10 cellular contexts compared by ENCODE assay signal in the genomic region with DNA sequence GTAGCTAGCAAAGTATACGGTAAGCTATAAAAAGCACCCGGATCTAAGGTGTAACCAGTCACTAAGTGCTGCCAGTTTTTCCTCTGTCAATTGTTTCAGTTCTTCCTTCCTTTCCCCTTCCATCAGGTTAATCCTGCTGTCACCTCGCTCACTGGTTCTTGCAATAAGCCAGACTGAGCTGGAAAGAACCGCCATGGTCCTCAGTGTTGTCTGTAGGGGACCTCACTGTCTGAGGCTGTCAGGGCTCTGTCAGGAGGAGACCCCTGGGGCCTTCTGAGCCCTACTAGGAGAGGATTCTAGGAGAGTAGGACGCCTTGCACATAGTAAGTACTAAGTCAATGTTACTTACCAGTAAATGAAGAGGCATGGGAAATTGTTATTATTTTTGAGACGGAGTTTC. TPM values are rescaled to one million over a fixed set of nuclear protein-coding genes. Genes with fewer than 3 reads are reported as not detected.
A peak's percentile ranks its signal among the peaks of the same experiment; 100 is the strongest.
DNase-seq lines count a peak whose midpoint lies in the region; ATAC-seq and TF ChIP-seq lines count a peak whose summit lies in the region.
"Had no signal": no experiment of that assay in that cellular context is flagged by ENCODE, and none has a peak within 500 bp of the region (broad histone marks: within the 10 kb centered on the region; RNA-seq: fewer than 3 reads in every experiment).

No MANE protein-coding gene starts in this region.

- H3K36me3 ChIP-seq in tibial artery, result no peaks in the 10 kb centered on the region
- H3K36me3 ChIP-seq: adrenal gland had no signal

- H3K4me1 ChIP-seq in tibial artery, result peaks cover 0 to 33% (median 22%) of the 10 kb centered on the region in 4 donors

- peak overlapping the region; percentile 81 for H3K27ac Mint-ChIP-seq in activated CD8-positive, alpha-beta memory T cell treated with anti-CD3 and anti-CD28 coated beads, Interleukin-2, amount 10 ng/mL, durations not matched to agents 7 days and 5 days
- H3K27ac Mint-ChIP-seq in T-helper 17 cell, result peak overlapping the region; percentile 100
- H3K27ac Mint-ChIP-seq in stimulated activated naive B cell treated with anti-CD40 and anti-IgM and Interleukin-4, amounts not matched to agents 10 μg/mL and 1 μg/mL and 100 μg/mL, for 72 hours, result peak overlapping the region; percentile 100

- H3K4me3 ChIP-seq in foreskin fibroblast (ENCODE audit: low read depth in 1 of 2, low read length in 2 of 2) (peak overlapping the region; percentile 97 to 99), tibial artery (peak overlapping the region in 1 of 2 donors; percentile 81)

- H3K36me3 Mint-ChIP-seq in activated CD8-positive, alpha-beta memory T cell treated with anti-CD3 and anti-CD28 coated beads, Interleukin-2, amount 10 ng/mL, durations not matched to agents 7 days and 5 days, result peaks cover 15% of the 10 kb centered on the region
- no peaks in the 10 kb centered on the region for H3K36me3 Mint-ChIP-seq in T-helper 17 cell (ENCODE audit: low read depth)
- peaks cover 26 to 54% of the 10 kb centered on the region in 2 donors for H3K36me3 Mint-ChIP-seq in stimulated activated naive B cell treated with anti-CD40 and anti-IgM and Interleukin-4, amounts not matched to agents 10 μg/mL and 1 μg/mL and 100 μg/mL, for 72 hours

- peaks cover 47% of the 10 kb centered on the region for H3K4me1 Mint-ChIP-seq in activated CD8-positive, alpha-beta memory T cell treated with anti-CD3 and anti-CD28 coated beads, Interleukin-2, amount 10 ng/mL, durations not matched to agents 7 days and 5 days
- peaks cover 40% of the 10 kb centered on the region for H3K4me1 Mint-ChIP-seq in T-helper 17 cell
- peaks cover 46 to 58% of the 10 kb centered on the region in 2 donors for H3K4me1 Mint-ChIP-seq in stimulated activated naive B cell treated with anti-CD40 and anti-IgM and Interleukin-4, amounts not matched to agents 10 μg/mL and 1 μg/mL and 100 μg/mL, for 72 hours

- peaks cover 7% of the 10 kb centered on the region for H3K9me3 Mint-ChIP-seq in activated CD8-positive, alpha-beta memory T cell treated with anti-CD3 and anti-CD28 coated beads, Interleukin-2, amount 10 ng/mL, durations not matched to agents 7 days and 5 days (ENCODE audit: low read depth)
- H3K9me3 Mint-ChIP-seq in stimulated activated naive B cell treated with anti-CD40 and anti-IgM and Interleukin-4, amounts not matched to agents 10 μg/mL and 1 μg/mL and 100 μg/mL, for 72 hours, result peaks cover 5 to 7% of the 10 kb centered on the region in 2 donors

- no peaks in the 10 kb centered on the region for H3K27me3 Mint-ChIP-seq in activated CD8-positive, alpha-beta memory T cell treated with anti-CD3 and anti-CD28 coated beads, Interleukin-2, amount 10 ng/mL, durations not matched to agents 7 days and 5 days
- H3K27me3 Mint-ChIP-seq in T-helper 17 cell, result no peaks in the 10 kb centered on the region
- H3K27me3 Mint-ChIP-seq in stimulated activated naive B cell treated with anti-CD40 and anti-IgM and Interleukin-4, amounts not matched to agents 10 μg/mL and 1 μg/mL and 100 μg/mL, for 72 hours, result no peaks in the 10 kb centered on the region

- H3K27ac ChIP-seq in tibial artery, result peak overlapping the region in 1 of 2 donors; percentile 97

- H3K9me3 ChIP-seq in T-helper 17 cell (ENCODE audit: control insufficient read depth, low read length, poor library complexity, severe bottlenecking) (peaks cover 3% of the 10 kb centered on the region), tibial artery (no peaks in the 10 kb centered on the region)
- H3K9me3 ChIP-seq: adrenal gland had no signal

- no peak for ATAC-seq in activated CD8-positive, alpha-beta memory T cell treated with anti-CD3 and anti-CD28 coated beads, Interleukin-2, amount 10 ng/mL, durations not matched to agents 7 days and 5 days
- no peak for ATAC-seq in T-helper 17 cell
- ATAC-seq in stimulated activated naive B cell treated with anti-CD40 and anti-IgM and Interleukin-4, amounts not matched to agents 10 μg/mL and 1 μg/mL and 100 μg/mL, for 72 hours (replicated peaks), result no peak

- TF ChIP-seq CTCF in foreskin fibroblast (IDR thresholded peaks at IDR 0.05; ENCODE audit: low read depth, low read length), result no peak
- TF ChIP-seq CTCF in tibial artery (IDR thresholded peaks at IDR 0.05), result no peak

- no peak for DNase-seq in activated CD8-positive, alpha-beta memory T cell treated with anti-CD3 and anti-CD28 coated beads, Interleukin-2, amount 10 ng/mL, durations not matched to agents 7 days and 5 days
- DNase-seq in activated CD8-positive, alpha-beta memory T cell treated with anti-CD3 and anti-CD28 coated beads for 24 hours, result no peak
- DNase-seq in T-helper 17 cell (no peak), foreskin fibroblast (no peak), tibial artery (no peak), middle frontal gyrus (ENCODE audit: extremely low spot score, low spot score) (no peak), NCI-H1417 (lab: John Stamatoyannopoulos, UW) (no peak)
- no peak for DNase-seq in stimulated activated naive B cell treated with anti-CD40 and anti-IgM and Interleukin-4, amounts not matched to agents 10 μg/mL and 1 μg/mL and 100 μg/mL, for 72 hours
- DNase-seq: adrenal gland, head of caudate nucleus had no signal

- intact Hi-C loops in tibial artery (cut with DNase I; ENCODE audit: low total_unique reads), result no loop called here

- H3K27me3 ChIP-seq in tibial artery, result no peaks in the 10 kb centered on the region
- H3K27me3 ChIP-seq: adrenal gland had no signal

- CTCF ChIA-PET in activated CD8-positive, alpha-beta memory T cell treated with anti-CD3 and anti-CD28 coated beads, Interleukin-2, amount 10 ng/mL, durations not matched to agents 7 days and 5 days (lab: Charles Lee), result interaction anchor here (0.7 to 6.1 kb wide), 6 partner anchors 12 to 41 kb away, joined by 3 to 52 read pairs (median 12); no protein-coding TSS in a partner anchor

- H3K4me3 Mint-ChIP-seq in activated CD8-positive, alpha-beta memory T cell treated with anti-CD3 and anti-CD28 coated beads, Interleukin-2, amount 10 ng/mL, durations not matched to agents 7 days and 5 days, result peak overlapping the region; percentile 96
- H3K4me3 Mint-ChIP-seq in T-helper 17 cell, result peak overlapping the region; percentile 97
- H3K4me3 Mint-ChIP-seq in stimulated activated naive B cell treated with anti-CD40 and anti-IgM and Interleukin-4, amounts not matched to agents 10 μg/mL and 1 μg/mL and 100 μg/mL, for 72 hours, result peak overlapping the region; percentile 88 to 91

RNA-seq across cellular contexts. Expression of gene TBC1D22A, which starts 1.4 kb away (rescaled TPM):
- 10 to 100 TPM; 32.6 to 44.9 TPM for total RNA-seq in activated CD8-positive, alpha-beta memory T cell treated with anti-CD3 and anti-CD28 coated beads, Interleukin-2, amount 10 ng/mL, durations not matched to agents 7 days and 5 days
- 10 to 100 TPM; 42.1 to 43.8 TPM for total RNA-seq in T-helper 17 cell

RNA-seq across cellular contexts. Expression of gene CERK, which starts 23.0 kb away (rescaled TPM):
- 10 to 100 TPM; 53.3 to 59.7 TPM for total RNA-seq in activated CD8-positive, alpha-beta memory T cell treated with anti-CD3 and anti-CD28 coated beads, Interleukin-2, amount 10 ng/mL, durations not matched to agents 7 days and 5 days
- 100 to 1,000 TPM; 164 to 174 TPM for total RNA-seq in T-helper 17 cell
